18 cellular contexts compared by ENCODE assay signal in the genomic region with DNA sequence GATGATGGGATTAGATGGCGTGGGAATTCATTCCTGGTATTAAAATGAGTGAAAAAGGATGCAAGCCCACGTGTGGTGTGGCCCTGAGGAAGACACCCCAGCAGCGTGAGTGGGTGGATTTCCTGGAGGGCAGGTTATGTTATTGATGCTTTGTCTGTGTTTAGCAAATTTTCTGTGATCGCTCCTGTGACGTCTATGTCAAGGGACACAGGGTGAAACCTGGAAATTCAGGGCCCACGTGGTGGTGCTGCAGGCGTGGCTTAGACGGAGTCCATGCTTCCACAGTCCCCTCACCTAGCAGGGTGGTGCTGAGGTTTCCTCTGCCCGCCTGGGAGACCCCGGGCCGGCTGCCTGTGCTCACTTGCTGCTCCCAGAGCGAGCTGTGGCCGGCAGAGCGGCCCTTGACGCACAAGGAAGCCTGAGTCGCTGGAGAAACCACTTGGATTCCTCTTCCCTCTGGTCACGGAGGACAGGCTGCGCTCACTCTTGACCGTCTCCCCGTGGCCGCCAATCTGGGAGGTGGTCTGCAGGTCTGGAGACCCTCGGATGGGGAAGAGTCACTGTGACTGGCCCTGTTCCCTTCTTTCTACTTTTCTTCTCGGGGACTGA. TPM values are rescaled to one million over a fixed set of nuclear protein-coding genes. Genes with fewer than 3 reads are reported as not detected.
DNase-seq lines count a peak whose midpoint lies in the region; ATAC-seq, FAIRE-seq and TF ChIP-seq lines count a peak whose summit lies in the region.
"Had no signal": no experiment of that assay in that cellular context is flagged by ENCODE, and none has a peak within 500 bp of the region (broad histone marks: within the 10 kb centered on the region; RNA-seq: fewer than 3 reads in every experiment).

No MANE protein-coding gene starts in this region.

- no TSS peak for BruUV-seq in HepG2 (replicated peaks; lab: Mats Ljungman, UMichigan)

- 95% methylated on average over 23 of the region's 23 CpGs for WGBS in HepG2 (ENCODE audit: low lambda C conversion rate)
- WGBS in right lobe of liver (ENCODE audit: insufficient coverage, low coverage, low lambda C conversion rate, missing lambda C conversion rate): 77% methylated on average over 4 of the region's 23 CpGs

- peaks cover 36 to 75% of the 10 kb centered on the region in 2 experiments; a peak in 4 of 5 replicates for H3K36me3 ChIP-seq in HepG2 (replicated peaks in 1 of 2; ENCODE audit: control insufficient read depth in 1 of 2, insufficient read depth in 2 of 2, low read length in 2 of 2)
- H3K36me3 ChIP-seq in right lobe of liver: peaks cover 0 to 29% (median 11%) of the 10 kb centered on the region in 4 donors
- peaks cover 31% of the 10 kb centered on the region for H3K36me3 ChIP-seq in bronchial epithelial cell (ENCODE audit: control insufficient read depth, insufficient read depth, low read length)
- peaks cover 23% of the 10 kb centered on the region for H3K36me3 ChIP-seq in upper lobe of right lung
- H3K36me3 ChIP-seq: cardiac muscle cell, neutrophil had no signal

- TF ChIP-seq POLR2A in HepG2 (IDR thresholded peaks at IDR 0.05; ENCODE audit: insufficient read depth in 1 of 2, low read depth in 2 of 2, low read length in 2 of 2) (no peak), right lobe of liver (IDR thresholded peaks at IDR 0.05) (no peak)

- POLR2A ChIA-PET in HepG2 (lab: Yijun Ruan, JAX): no interaction called here

- no peak for ATAC-seq in HepG2
- no peak for ATAC-seq in right lobe of liver
- no peak for ATAC-seq in upper lobe of right lung
- ATAC-seq in HG03280 (IDR thresholded peaks at IDR 0.05; ENCODE audit: unreplicated experiment): no peak
- ATAC-seq: Panc1 had no signal

- TF ChIP-seq CTCF in HepG2 (CRISPR knock-in tag; IDR thresholded peaks at IDR 0.05) (0 out of 2 replicates have a peak, but pooled peaks have one; percentile 3), right lobe of liver (IDR thresholded peaks at IDR 0.05) (no peak), bronchial epithelial cell (IDR thresholded peaks at IDR 0.05; ENCODE audit: insufficient read depth, low read length, severe bottlenecking) (no peak), neural crest cell (conservative IDR thresholded peaks at IDR 0.05) (no peak), upper lobe of right lung (IDR thresholded peaks at IDR 0.05) (no peak)

- no peaks in the 10 kb centered on the region for H3K36me3 Mint-ChIP-seq in neural crest cell (ENCODE audit: low read depth)

- H3K27ac ChIP-seq in HepG2 (ENCODE audit: extremely low read length, insufficient read depth, low read length) (no peak overlapping the region), right lobe of liver (no peak overlapping the region), upper lobe of right lung (peak overlapping the region; percentile 78)
- H3K27ac ChIP-seq: neutrophil had no signal

- intact Hi-C loops in HepG2 (cut with micrococcal nuclease; ENCODE audit: unreplicated experiment) (no loop called here), right lobe of liver (cut with DNase I) (no loop called here), upper lobe of right lung (cut with DNase I) (no loop called here)

- no peak for FAIRE-seq in HepG2 (lab: Jason Lieb, UNC)
- peak; percentile 60 for FAIRE-seq in bronchial epithelial cell (lab: Jason Lieb, UNC)
- no peak for FAIRE-seq in HTR-8/SVneo (lab: Jason Lieb, UNC)

- no peak overlapping the region for H2AFZ ChIP-seq in HepG2 (ENCODE audit: low read length)

- H3K27me3 ChIP-seq in HepG2 (ENCODE audit: control insufficient read depth in 1 of 2, insufficient read depth in 2 of 2, low read length in 2 of 2) (no peaks in the 10 kb centered on the region), right lobe of liver (no peaks in the 10 kb centered on the region), bronchial epithelial cell (ENCODE audit: control insufficient read depth, insufficient read depth, low read length) (no peaks in the 10 kb centered on the region), upper lobe of right lung (no peaks in the 10 kb centered on the region)
- H3K27me3 ChIP-seq: cardiac muscle cell, neutrophil had no signal

- CTCF ChIA-PET in HepG2 (lab: Yijun Ruan, JAX; ENCODE audit: low intra/inter-chr PET ratio, low total read pairs): no interaction called here

- TF ChIP-seq RAD21 in HepG2 (CRISPR knock-in tag; IDR thresholded peaks at IDR 0.05): no peak

- H3K4me1 Mint-ChIP-seq in neural crest cell: peaks cover 22% of the 10 kb centered on the region
- H3K4me1 Mint-ChIP-seq: B cell had no signal

- no peak overlapping the region for H3K4me3 Mint-ChIP-seq in neural crest cell
- H3K4me3 Mint-ChIP-seq: B cell, IgD-negative memory B cell had no signal

- H3K4me3 ChIP-seq in HepG2 (replicated peaks in 1 of 3; ENCODE audit: insufficient read depth in 1 of 3, low read depth in 2 of 3, low read length in 3 of 3) (no peak overlapping the region), right lobe of liver (no peak overlapping the region), bronchial epithelial cell (ENCODE audit: low read depth, low read length) (no peak overlapping the region), upper lobe of right lung (no peak overlapping the region)
- H3K4me3 ChIP-seq: cardiac muscle cell, lung had no signal

- no peaks in the 10 kb centered on the region for H3K27me3 Mint-ChIP-seq in neural crest cell (ENCODE audit: low read depth)
- H3K27me3 Mint-ChIP-seq: IgD-negative memory B cell had no signal

- no peaks in the 10 kb centered on the region for H3K9me3 Mint-ChIP-seq in neural crest cell
- H3K9me3 Mint-ChIP-seq: IgD-negative memory B cell had no signal

- no peak overlapping the region for H3K4me2 ChIP-seq in HepG2 (ENCODE audit: low read depth, low read length)

- H3K79me2 ChIP-seq in HepG2 (ENCODE audit: insufficient read depth, low read length): no peaks in the 10 kb centered on the region

- DNase-seq in HepG2 (ENCODE audit: low spot score) (no peak), right lobe of liver (no peak), bronchial epithelial cell (ENCODE audit: low read depth) (no peak), neural crest cell (ENCODE audit: low read depth, low spot score) (no peak), upper lobe of right lung (no peak), NCI-H82 (lab: John Stamatoyannopoulos, UW) (no peak), HTR-8/SVneo (ENCODE audit: insufficient read length, low spot score) (no peak)
- DNase-seq: activated naive CD4-positive, alpha-beta T cell treated with anti-CD3 and anti-CD28 coated beads, Interleukin-2, amount 50 U/mL, for 16 hours; effector CD4-positive, alpha-beta T cell; NCI-H1048; NCI-H748 treated with DMSO at 0.1 percent for 48 hours had no signal

- in situ Hi-C loops in HepG2 (cut with HindIII; ENCODE audit: extremely low pct_ligation_motif_present, low pct_unique_long_range_greater_than_20kb): no loop called here

- TF ChIP-seq EP300 in HepG2 (IDR thresholded peaks at IDR 0.05; ENCODE audit: low read depth in 2 of 2, low read length in 2 of 2): no peak
- TF ChIP-seq EP300 in HepG2 (CRISPR knock-in tag; IDR thresholded peaks at IDR 0.05; ENCODE audit: borderline replicate concordance): no peak

- no peak overlapping the region for H3K9ac ChIP-seq in HepG2 (ENCODE audit: insufficient read depth, low read depth, low read length)

- H4K20me1 ChIP-seq in HepG2 (ENCODE audit: insufficient read depth, low read length): peaks cover 14% of the 10 kb centered on the region; the same call in 1 of the 2 replicates

- H3K4me1 ChIP-seq in HepG2 (ENCODE audit: insufficient read depth, low read length): no peaks in the 10 kb centered on the region
- peaks cover 0 to 4% (median under 1%) of the 10 kb centered on the region in 4 donors for H3K4me1 ChIP-seq in right lobe of liver
- peaks cover 27% of the 10 kb centered on the region for H3K4me1 ChIP-seq in upper lobe of right lung

- H3K27ac Mint-ChIP-seq in neural crest cell (ENCODE audit: unreplicated experiment): peak overlapping the region; percentile 6
- H3K27ac Mint-ChIP-seq: B cell, IgD-negative memory B cell had no signal

- H3K9me3 ChIP-seq in HepG2 (ENCODE audit: low read length) (no peaks in the 10 kb centered on the region), right lobe of liver (no peaks in the 10 kb centered on the region), upper lobe of right lung (no peaks in the 10 kb centered on the region)
- H3K9me3 ChIP-seq: neutrophil had no signal

TF ChIP-seq in HepG2, 621 proteins besides CTCF, POLR2A, EP300 and RAD21 (continues in another document):
- TF ChIP-seq ZKSCAN1 (IDR thresholded peaks at IDR 0.05; ENCODE audit: low read length): no peak
- no peak for TF ChIP-seq POLR2AphosphoS2 (IDR thresholded peaks at IDR 0.05; ENCODE audit: low read depth, low read length)
- no peak for TF ChIP-seq NCOA2 (CRISPR knock-in tag; IDR thresholded peaks at IDR 0.05)

RNA-seq across cellular contexts. Expression of gene BAIAP2, which starts 23.4 kb away (rescaled TPM):
- total RNA-seq in HepG2 (2016; rRNA removed; fragmentation: Illumina TruSeq; extraction: Trizol) (16.3 and 22.5 TPM in 2 replicates), right lobe of liver (100 to 1,000 TPM in 1 of 6 experiments, 10 to 100 TPM in 5; 46.6 to 139 (median 63.3) TPM), bronchial epithelial cell (48.7 and 60.3 TPM in 2 replicates), neural crest cell (47.5 and 53.6 TPM in 2 replicates), upper lobe of right lung (139 TPM)
- total RNA-seq in HepG2 (2016; cell fraction: cytosol; rRNA removed; fragmentation: Illumina TruSeq; extraction: Trizol; ENCODE audit: low read depth): 8.5 and 9.9 TPM in 2 replicates
- 15.1 and 19.9 TPM in 2 replicates for total RNA-seq in HepG2 (2016; cell fraction: insoluble cytoplasmic fraction; rRNA removed; fragmentation: Illumina TruSeq; extraction: Trizol)
- total RNA-seq in HepG2 (2016; cell fraction: membrane; rRNA removed; fragmentation: Illumina TruSeq; extraction: Trizol): 11.6 and 11.8 TPM in 2 replicates
- total RNA-seq in HepG2 (2016; cell fraction: nucleus; rRNA removed; fragmentation: Illumina TruSeq; extraction: Trizol): 15.9 and 21.1 TPM in 2 replicates
- polyA plus RNA-seq in HepG2 (2011; rRNA removed): 24.0 and 29.8 TPM in 2 replicates
- 14.8 and 22.5 TPM in 2 replicates for polyA plus RNA-seq in HepG2 (2011; cell fraction: cytosol; rRNA removed)
- 101 and 122 TPM in 2 replicates for polyA plus RNA-seq in HepG2 (2011; cell fraction: nucleus; rRNA removed)
- polyA plus RNA-seq in HepG2 (2012): 34.4 and 34.9 TPM in 2 replicates
- 3.9 and 4.4 TPM in 2 replicates for polyA plus RNA-seq in HepG2 (2016; cell fraction: cytosol; fragmentation: Illumina TruSeq; extraction: Trizol; ENCODE audit: low read depth)
- polyA plus RNA-seq in HepG2 (2016; cell fraction: insoluble cytoplasmic fraction; fragmentation: Illumina TruSeq; extraction: Trizol; ENCODE audit: low read depth): 14.7 and 22.4 TPM in 2 replicates
- 6.8 and 8.2 TPM in 2 replicates for polyA plus RNA-seq in HepG2 (2016; cell fraction: membrane; fragmentation: Illumina TruSeq; extraction: Trizol; ENCODE audit: low read depth)
- polyA plus RNA-seq in HepG2 (2016; cell fraction: nucleus; fragmentation: Illumina TruSeq; extraction: Trizol; ENCODE audit: insufficient read depth, low read depth): 38.9 and 40.0 TPM in 2 replicates
- polyA minus RNA-seq in HepG2 (2011; rRNA and poly(A)+ RNA removed; ENCODE audit: low replicate concordance): 6.9 and 34.6 TPM in 2 replicates
- polyA minus RNA-seq in HepG2 (2011; cell fraction: cytosol; rRNA and poly(A)+ RNA removed): 19.5 and 20.5 TPM in 2 replicates
- polyA minus RNA-seq in HepG2 (2011; cell fraction: nucleus; rRNA and poly(A)+ RNA removed): 51.2 and 56.7 TPM in 2 replicates
